ENCODE assay signal across 32 cellular contexts in genomic region chr12:116656371-116656770, GRCh38.
"Had no signal": no experiment of that assay in that cellular context is flagged by ENCODE, and none has a peak within 500 bp of the region (broad histone marks: within the 10 kb centered on the region; RNA-seq: fewer than 3 reads in every experiment).

No MANE protein-coding gene starts in this region.

- H3K4me3 Mint-ChIP-seq: activated B cell treated with CpG ODN at 0.5 μM for 24 hours; activated CD4-positive, alpha-beta memory T cell treated with anti-CD3 and anti-CD28 coated beads for 36 hours; activated naive CD4-positive, alpha-beta T cell treated with anti-CD3 and anti-CD28 coated beads, Interleukin-2, amount 50 U/mL, for 24 hours; activated naive CD8-positive, alpha-beta T cell treated with anti-CD3 and anti-CD28 coated beads, Interleukin-2, amount 10 ng/mL, durations not matched to agents 7 days and 5 days had no signal

- H3K4me1 ChIP-seq: breast epithelium had no signal

- H3K36me3 Mint-ChIP-seq: activated CD4-positive, alpha-beta memory T cell treated with anti-CD3 and anti-CD28 coated beads for 36 hours; activated naive CD8-positive, alpha-beta T cell treated with anti-CD3 and anti-CD28 coated beads, Interleukin-2, amount 10 ng/mL, durations not matched to agents 7 days and 5 days had no signal

- H3K4me1 Mint-ChIP-seq: activated naive CD4-positive, alpha-beta T cell treated with anti-CD3 and anti-CD28 coated beads, Interleukin-2, amount 50 U/mL, for 24 hours had no signal

- H3K4me2 ChIP-seq: PC-9 had no signal

- H3K9me3 Mint-ChIP-seq: activated CD4-positive, alpha-beta memory T cell treated with anti-CD3 and anti-CD28 coated beads for 36 hours; activated naive CD8-positive, alpha-beta T cell treated with anti-CD3 and anti-CD28 coated beads, Interleukin-2, amount 10 ng/mL, durations not matched to agents 7 days and 5 days had no signal

- H3K4me3 ChIP-seq: body of pancreas, breast epithelium, MG63, PC-9 had no signal

- H3K27ac Mint-ChIP-seq: activated B cell treated with CpG ODN at 0.5 μM for 24 hours; activated CD4-positive, alpha-beta memory T cell treated with anti-CD3 and anti-CD28 coated beads for 36 hours; activated naive CD4-positive, alpha-beta T cell treated with anti-CD3 and anti-CD28 coated beads, Interleukin-2, amount 50 U/mL, for 24 hours; activated naive CD8-positive, alpha-beta T cell treated with anti-CD3 and anti-CD28 coated beads, Interleukin-2, amount 10 ng/mL, durations not matched to agents 7 days and 5 days had no signal

- DNase-seq: activated B cell treated with CpG ODN at 0.5 μM for 24 hours; activated CD4-positive, alpha-beta memory T cell treated with anti-CD3 and anti-CD28 coated beads for 36 hours; activated CD4-positive, alpha-beta T cell treated with anti-CD3 and anti-CD28 coated beads for 4 hours; activated CD4-positive, alpha-beta T cell treated with anti-CD3 and anti-CD28 coated beads, Interleukin-2, amount 50 U/mL, for 1 hour; activated CD4-positive, CD25-positive, alpha-beta regulatory T cell treated with anti-CD3 and anti-CD28 coated beads, Interleukin-2, amount 50 U/mL, for 72 hours; activated CD8-positive, alpha-beta memory T cell treated with anti-CD3 and anti-CD28 coated beads, Interleukin-2, amount 50 U/mL, for 4 hours; activated effector memory CD4-positive, alpha-beta T cell treated with anti-CD3 and anti-CD28 coated beads, Interleukin-2, amount 50 U/mL, for 16 hours; activated naive CD4-positive, alpha-beta T cell treated with Interleukin-2 at 50 U/mL for 16 hours; activated naive CD8-positive, alpha-beta T cell treated with anti-CD3 and anti-CD28 coated beads, Interleukin-2, amount 10 ng/mL, durations not matched to agents 7 days and 5 days; activated T-cell treated with anti-CD3 and anti-CD28 coated beads for 4 hours; activated T-cell treated with anti-CD3 and anti-CD28 coated beads, Interleukin-2, amount 50 U/mL, for 48 hours; body of pancreas; Kasumi-1; MG63; NCI-H1048; NCI-H1105 treated with DMSO at 0.1 percent for 48 hours; NCI-H1436; NCI-H1694; NCI-H1930; NCI-H2081 treated with DMSO at 0.1 percent for 48 hours; NCI-H345; NCI-H526; NCI-H748 treated with DMSO at 0.1 percent for 48 hours; PC-9; Right ventricle myocardium superior; SW 1271; T-helper 1 cell; T-helper 2 cell; T-helper 9 cell had no signal

- H3K27me3 ChIP-seq: body of pancreas, breast epithelium, MG63 had no signal

- ATAC-seq: body of pancreas had no signal

- H3K27ac ChIP-seq: body of pancreas, breast epithelium, PC-9, VCaP had no signal

- H2AFZ ChIP-seq: PC-9 had no signal
